ENCODE assay signal across 1 cellular context in genomic region chr13:110705356-110705825, GRCh38.
TF ChIP-seq lines count a peak whose summit lies in the region.

No MANE protein-coding gene starts in this region.

TF ChIP-seq in H1, 55 proteins besides CTCF, POLR2A, EP300 and RAD21:
- TF ChIP-seq NANOG (IDR thresholded peaks at IDR 0.05; ENCODE audit: insufficient read depth, low read depth, low read length, poor library complexity, severe bottlenecking): no peak
- peak; percentile 65 for TF ChIP-seq ASH2L (IDR thresholded peaks at IDR 0.05; ENCODE audit: low read length)
- no peak for TF ChIP-seq HDAC6 (IDR thresholded peaks at IDR 0.05; ENCODE audit: low read depth, low read length)
- TF ChIP-seq E2F6 (IDR thresholded peaks at IDR 0.05): no peak
- TF ChIP-seq CBX5 (IDR thresholded peaks at IDR 0.05; ENCODE audit: low read depth, low read length): no peak
- no peak for TF ChIP-seq SIX5 (IDR thresholded peaks at IDR 0.05; ENCODE audit: low read depth, low read length)
- TF ChIP-seq, protein P1, sequence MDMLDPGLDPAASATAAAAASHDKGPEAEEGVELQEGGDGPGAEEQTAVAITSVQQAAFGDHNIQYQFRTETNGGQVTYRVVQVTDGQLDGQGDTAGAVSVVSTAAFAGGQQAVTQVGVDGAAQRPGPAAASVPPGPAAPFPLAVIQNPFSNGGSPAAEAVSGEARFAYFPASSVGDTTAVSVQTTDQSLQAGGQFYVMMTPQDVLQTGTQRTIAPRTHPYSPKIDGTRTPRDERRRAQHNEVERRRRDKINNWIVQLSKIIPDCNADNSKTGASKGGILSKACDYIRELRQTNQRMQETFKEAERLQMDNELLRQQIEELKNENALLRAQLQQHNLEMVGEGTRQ (IDR thresholded peaks at IDR 0.05; ENCODE audit: low read length): no peak
- TF ChIP-seq POU5F1 (IDR thresholded peaks at IDR 0.05; ENCODE audit: low read depth, low read length): no peak
- TF ChIP-seq SP1 (IDR thresholded peaks at IDR 0.05; ENCODE audit: low read depth, low read length): no peak
- TF ChIP-seq BACH1 (IDR thresholded peaks at IDR 0.05; ENCODE audit: low read length): peak; percentile 38; the same call in 1 of the 2 replicates
